Comparison of ENCODE assay signal across 1 cellular context in the genomic region with DNA sequence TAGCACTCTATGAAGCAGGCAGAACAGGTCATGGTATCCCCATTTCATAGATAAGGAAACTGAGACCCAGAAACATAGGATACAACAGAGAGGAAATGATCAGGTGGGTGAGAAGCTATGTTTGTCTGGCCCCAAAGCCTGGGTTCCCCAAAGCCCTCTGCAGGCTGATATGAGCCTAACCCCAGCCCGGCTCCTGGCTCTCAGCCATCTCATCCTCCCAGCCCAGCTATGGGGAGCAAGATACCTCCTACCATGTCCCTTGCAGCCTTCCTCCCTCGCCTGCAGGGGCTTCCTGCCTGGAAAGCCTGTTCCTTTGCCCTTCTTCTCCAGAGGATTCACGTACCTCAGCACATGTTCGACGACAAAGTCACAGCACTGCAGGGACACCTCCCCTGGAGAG. TPM values are rescaled to one million over a fixed set of nuclear protein-coding genes. Genes with fewer than 3 reads are reported as not detected.
"Had no signal": no experiment of that assay in that cellular context is flagged by ENCODE, and none has a peak within 500 bp of the region (broad histone marks: within the 10 kb centered on the region; RNA-seq: fewer than 3 reads in every experiment).

No MANE protein-coding gene starts in this region.

RNA-seq across cellular contexts. Expression of a gene that starts 43.8 kb away (rescaled TPM):
- total RNA-seq: T-helper 1 cell treated with Interleukin-12 subunit alpha and Interleukin-12 subunit beta and Interleukin-4 antibody, amounts not matched to agents 30 ng/mL and 1 ng/mL, for 36 hours had no signal
